ENCODE assay signal across 1 cellular context in genomic region chr12:10582133-10582532, GRCh38.
TF ChIP-seq lines count a peak whose summit lies in the region.

No MANE protein-coding gene starts in this region.

TF ChIP-seq in HEK293, 187 proteins besides CTCF, POLR2A, EP300 and RAD21:
- TF ChIP-seq ZNF146 (tag by site-specific recombination; IDR thresholded peaks at IDR 0.05): peak; percentile 91
